Comparison of ENCODE assay signal across 15 cellular contexts in the genomic region with DNA sequence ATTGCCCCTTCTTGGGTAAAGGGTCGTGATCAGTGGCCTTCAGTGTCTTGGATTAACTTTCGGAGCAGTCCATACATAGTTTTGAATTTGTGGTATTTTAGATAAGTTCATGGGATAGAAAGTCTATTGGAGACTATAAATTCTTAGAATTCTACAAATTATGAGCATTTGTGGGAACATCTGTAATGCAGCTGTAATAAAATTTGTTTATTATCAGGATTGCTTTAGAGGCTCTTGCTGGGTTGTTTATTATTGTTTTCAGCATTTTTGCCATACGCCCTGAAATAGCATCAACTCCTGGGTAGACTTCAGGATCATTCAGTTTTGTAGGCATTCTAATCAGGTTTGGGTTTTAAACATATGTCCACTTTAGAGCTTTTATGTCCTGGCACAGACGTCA. TPM values are rescaled to one million over a fixed set of nuclear protein-coding genes. Genes with fewer than 3 reads are reported as not detected.
A peak's percentile ranks its signal among the peaks of the same experiment; 100 is the strongest.
DNase-seq lines count a peak whose midpoint lies in the region; ATAC-seq and TF ChIP-seq lines count a peak whose summit lies in the region.
"Had no signal": no experiment of that assay in that cellular context is flagged by ENCODE, and none has a peak within 500 bp of the region (broad histone marks: within the 10 kb centered on the region; RNA-seq: fewer than 3 reads in every experiment).

No MANE protein-coding gene starts in this region.

- H3K79me2 ChIP-seq in SK-N-SH (ENCODE audit: insufficient read depth): peaks cover 100% of the 10 kb centered on the region

- TF ChIP-seq CTCF in SK-N-SH (IDR thresholded peaks at IDR 0.05) (no peak), brain microvascular endothelial cell (IDR thresholded peaks at IDR 0.05; ENCODE audit: low read depth, low read length, missing control alignments) (no peak), tibial nerve (IDR thresholded peaks at IDR 0.05) (no peak)

- no peak for TF ChIP-seq RAD21 in SK-N-SH (IDR thresholded peaks at IDR 0.05; ENCODE audit: low read length)

- H3K27ac ChIP-seq in SK-N-SH (ENCODE audit: low read depth in 2 of 2, low read length in 1 of 2) (peak overlapping the region; percentile 80 to 90), brain microvascular endothelial cell (peak overlapping the region; percentile 93), muscle layer of duodenum (ENCODE audit: low read length) (peak overlapping the region; percentile 70), tibial nerve (peak overlapping the region; percentile 1 to 90 (median 66))
- H3K27ac ChIP-seq: 22Rv1 had no signal

- peaks cover 33% of the 10 kb centered on the region for H4K20me1 ChIP-seq in SK-N-SH (ENCODE audit: insufficient read depth)

- peaks cover 22% of the 10 kb centered on the region for H3F3A ChIP-seq in SK-N-SH (replicated peaks; ENCODE audit: insufficient read depth)

- peaks cover 34 to 43% of the 10 kb centered on the region in 2 experiments for H3K4me1 ChIP-seq in SK-N-SH (ENCODE audit: control insufficient read depth in 1 of 2, insufficient read depth in 2 of 2, low read depth in 1 of 2, low read length in 1 of 2)
- H3K4me1 ChIP-seq in muscle layer of duodenum (ENCODE audit: control insufficient read depth in 1 of 2, insufficient read depth in 2 of 2, low read length in 2 of 2): peaks cover 16 to 71% of the 10 kb centered on the region in 2 donors
- peaks cover 0 to 95% (median 43%) of the 10 kb centered on the region in 4 donors for H3K4me1 ChIP-seq in tibial nerve

- POLR2A ChIA-PET in SK-N-SH (lab: Yijun Ruan, JAX): no interaction called here

- peak overlapping the region; percentile 47; the same call in 1 of the 2 replicates for H3K9ac ChIP-seq in SK-N-SH

- 88% methylated on average over 4 of the region's 4 CpGs for WGBS in SK-N-SH (ENCODE audit: low lambda C conversion rate)
- 30 to 46% methylated on average over 4 of the region's 4 CpGs for WGBS in tibial nerve, 2 donors

- H3K27me3 ChIP-seq in SK-N-SH (ENCODE audit: insufficient read depth) (no peaks in the 10 kb centered on the region), brain microvascular endothelial cell (replicated peaks) (no peaks in the 10 kb centered on the region), muscle layer of duodenum (ENCODE audit: low read depth, low read length) (no peaks in the 10 kb centered on the region), tibial nerve (no peaks in the 10 kb centered on the region)
- H3K27me3 ChIP-seq: MG63 had no signal

- H3K9me3 ChIP-seq in SK-N-SH (no peaks in the 10 kb centered on the region), muscle layer of duodenum (ENCODE audit: control insufficient read depth in 1 of 2, low read length in 2 of 2) (no peaks in the 10 kb centered on the region), tibial nerve (no peaks in the 10 kb centered on the region)
- H3K9me3 ChIP-seq: MG63, thoracic aorta had no signal

- in situ Hi-C loops in brain microvascular endothelial cell (cut with HindIII; ENCODE audit: low pct_ligation_motif_present, low sequenced_read_pairs): no loop called here

- H3K4me2 ChIP-seq in SK-N-SH: peak overlapping the region; percentile 69

- no peak for ATAC-seq in SK-N-SH treated with all-trans-retinoic acid at 6 μM for 48 hours
- no peak for ATAC-seq in activated CD4-positive, CD25-positive, alpha-beta regulatory T cell treated with anti-CD3 and anti-CD28 coated beads, Interleukin-2, amount 50 U/mL, for 24 hours
- ATAC-seq: activated naive CD8-positive, alpha-beta T cell treated with anti-CD3 and anti-CD28 coated beads, Interleukin-2, amount 50 U/mL, for 24 hours had no signal

- H3K36me3 ChIP-seq in SK-N-SH (replicated peaks in 1 of 2; ENCODE audit: control insufficient read depth in 1 of 2, insufficient read depth in 2 of 2, low read length in 1 of 2): peaks cover 0 to 4% of the 10 kb centered on the region in 2 experiments
- H3K36me3 ChIP-seq in brain microvascular endothelial cell (replicated peaks): peaks cover 2% of the 10 kb centered on the region
- H3K36me3 ChIP-seq in muscle layer of duodenum (ENCODE audit: control insufficient read depth in 1 of 2, insufficient read depth in 2 of 2, low read length in 2 of 2): no peaks in the 10 kb centered on the region
- H3K36me3 ChIP-seq in tibial nerve: peaks cover 0 to under 1% (median 0%) of the 10 kb centered on the region in 3 donors
- H3K36me3 ChIP-seq: thoracic aorta had no signal

- no peak for TF ChIP-seq POLR2A in tibial nerve (IDR thresholded peaks at IDR 0.05)

- H2AFZ ChIP-seq in SK-N-SH (ENCODE audit: low read depth): no peak overlapping the region

- CTCF ChIA-PET in SK-N-SH (lab: Yijun Ruan, JAX): interaction anchor here (0.9 to 1.1 kb wide), 2 partner anchors 76 to 164 kb away, joined by 3 to 4 read pairs; no protein-coding TSS in a partner anchor

- H3K4me3 ChIP-seq in SK-N-SH (ENCODE audit: low read depth in 2 of 2, low read length in 1 of 2) (no peak overlapping the region), brain microvascular endothelial cell (ENCODE audit: low read depth, low read length) (no peak overlapping the region), muscle layer of duodenum (ENCODE audit: low read depth in 1 of 2, low read length in 2 of 2) (no peak overlapping the region), tibial nerve (no peak overlapping the region)
- H3K4me3 ChIP-seq: MG63 had no signal

- TF ChIP-seq EP300 in SK-N-SH (IDR thresholded peaks at IDR 0.05; ENCODE audit: borderline replicate concordance in 1 of 2, low read depth in 1 of 2, low read length in 1 of 2) (no peak), tibial nerve (IDR thresholded peaks at IDR 0.05) (no peak)

- peak; percentile 42 for DNase-seq in SK-N-SH
- no peak for DNase-seq in brain microvascular endothelial cell
- no peak for DNase-seq in tibial nerve (ENCODE audit: low spot score in 2 of 2)
- no peak for DNase-seq in NCI-H748 treated with DMSO at 0.1 percent for 48 hours (lab: John Stamatoyannopoulos, UW)
- no peak for DNase-seq in activated naive CD4-positive, alpha-beta T cell treated with anti-CD3 and anti-CD28 coated beads, Interleukin-2, amount 50 U/mL, for 16 hours
- DNase-seq: activated CD4-positive, alpha-beta T cell treated with anti-CD3 and anti-CD28 coated beads, Interleukin-2, amount 10 ng/mL, durations not matched to agents 24 days and 14 days; activated naive CD8-positive, alpha-beta T cell treated with anti-CD3 and anti-CD28 coated beads, Interleukin-2, amount 50 U/mL, for 24 hours; activated T-cell treated with anti-CD3 and anti-CD28 coated beads, Interleukin-2, amount 50 U/mL, for 1 hour; occipital lobe had no signal

- H3K9me2 ChIP-seq in SK-N-SH: no peaks in the 10 kb centered on the region

TF ChIP-seq in SK-N-SH, 30 proteins besides CTCF, POLR2A, EP300 and RAD21 (continues in another document):
- TF ChIP-seq RXRA (IDR thresholded peaks at IDR 0.05; ENCODE audit: borderline replicate concordance, low read depth): no peak
- TF ChIP-seq, protein P1, sequence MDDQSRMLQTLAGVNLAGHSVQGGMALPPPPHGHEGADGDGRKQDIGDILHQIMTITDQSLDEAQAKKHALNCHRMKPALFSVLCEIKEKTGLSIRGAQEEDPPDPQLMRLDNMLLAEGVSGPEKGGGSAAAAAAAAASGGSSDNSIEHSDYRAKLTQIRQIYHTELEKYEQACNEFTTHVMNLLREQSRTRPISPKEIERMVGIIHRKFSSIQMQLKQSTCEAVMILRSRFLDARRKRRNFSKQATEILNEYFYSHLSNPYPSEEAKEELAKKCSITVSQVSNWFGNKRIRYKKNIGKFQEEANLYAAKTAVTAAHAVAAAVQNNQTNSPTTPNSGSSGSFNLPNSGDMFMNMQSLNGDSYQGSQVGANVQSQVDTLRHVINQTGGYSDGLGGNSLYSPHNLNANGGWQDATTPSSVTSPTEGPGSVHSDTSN (IDR thresholded peaks at IDR 0.05): no peak
- TF ChIP-seq, protein P2, sequence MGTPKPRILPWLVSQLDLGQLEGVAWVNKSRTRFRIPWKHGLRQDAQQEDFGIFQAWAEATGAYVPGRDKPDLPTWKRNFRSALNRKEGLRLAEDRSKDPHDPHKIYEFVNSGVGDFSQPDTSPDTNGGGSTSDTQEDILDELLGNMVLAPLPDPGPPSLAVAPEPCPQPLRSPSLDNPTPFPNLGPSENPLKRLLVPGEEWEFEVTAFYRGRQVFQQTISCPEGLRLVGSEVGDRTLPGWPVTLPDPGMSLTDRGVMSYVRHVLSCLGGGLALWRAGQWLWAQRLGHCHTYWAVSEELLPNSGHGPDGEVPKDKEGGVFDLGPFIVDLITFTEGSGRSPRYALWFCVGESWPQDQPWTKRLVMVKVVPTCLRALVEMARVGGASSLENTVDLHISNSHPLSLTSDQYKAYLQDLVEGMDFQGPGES (IDR thresholded peaks at IDR 0.05; ENCODE audit: low read depth, low read length): no peak

TF ChIP-seq in SK-N-SH treated with all-trans-retinoic acid at 6 μM for 48 hours, 23 proteins besides CTCF, POLR2A, EP300 and RAD21:
- no peak for TF ChIP-seq ZNF8 (CRISPR knock-in tag; IDR thresholded peaks at IDR 0.05)
- TF ChIP-seq PPARA (CRISPR knock-in tag; IDR thresholded peaks at IDR 0.05; ENCODE audit: borderline replicate concordance): no peak
- no peak for TF ChIP-seq SNAI2 (CRISPR knock-in tag; IDR thresholded peaks at IDR 0.05)
- no peak for TF ChIP-seq ZC3H10 (CRISPR knock-in tag; IDR thresholded peaks at IDR 0.05)

RNA-seq across cellular contexts. Expression of a gene that starts 16.1 kb away (rescaled TPM):
- polyA plus RNA-seq in SK-N-SH (2012; rRNA removed): 90.4 and 101 TPM in 2 replicates
- polyA plus RNA-seq in SK-N-SH (2012; cell fraction: cytosol; rRNA removed): 123 and 125 TPM in 2 replicates
- polyA plus RNA-seq in SK-N-SH (2012; cell fraction: nucleus; rRNA removed): 56.1 and 106 TPM in 2 replicates
- total RNA-seq in tibial nerve: 100 to 1,000 TPM; 288 to 318 (median 304) TPM
